Comparison of ENCODE assay signal across 7 cellular contexts in genomic region chr12:57092876-57093411, GRCh38. TPM values are rescaled to one million over a fixed set of nuclear protein-coding genes. Genes with fewer than 3 reads are reported as not detected.
DNase-seq lines count a peak whose midpoint lies in the region; ATAC-seq lines count a peak whose summit lies in the region.
"Had no signal": no experiment of that assay in that cellular context is flagged by ENCODE, and none has a peak within 500 bp of the region (broad histone marks: within the 10 kb centered on the region; RNA-seq: fewer than 3 reads in every experiment).

No MANE protein-coding gene starts in this region.

- no peaks in the 10 kb centered on the region for H3K9me3 Mint-ChIP-seq in stimulated activated naive CD8-positive, alpha-beta T cell treated with anti-CD3 and anti-CD28 coated beads, Interleukin-15, Interleukin-2, amounts not matched to agents 100 ng/mL and 50 ng/mL, for 24 hours

- H3K27me3 Mint-ChIP-seq in stimulated activated naive CD8-positive, alpha-beta T cell treated with anti-CD3 and anti-CD28 coated beads, Interleukin-15, Interleukin-2, amounts not matched to agents 100 ng/mL and 50 ng/mL, for 24 hours, result no peaks in the 10 kb centered on the region

- no peak for DNase-seq in stimulated activated naive CD8-positive, alpha-beta T cell treated with anti-CD3 and anti-CD28 coated beads, Interleukin-15, Interleukin-2, amounts not matched to agents 100 U/mL and 50 U/mL, for 24 hours
- DNase-seq in left lobe of liver (ENCODE audit: low spot score) (peak; percentile 39), D341Med (ENCODE audit: low spot score) (no peak)
- DNase-seq: DMS79 had no signal

- peaks cover 70% of the 10 kb centered on the region for H3K4me1 Mint-ChIP-seq in stimulated activated naive CD8-positive, alpha-beta T cell treated with anti-CD3 and anti-CD28 coated beads, Interleukin-15, Interleukin-2, amounts not matched to agents 100 ng/mL and 50 ng/mL, for 24 hours (ENCODE audit: low read depth)

- peaks cover 66% of the 10 kb centered on the region for H3K36me3 Mint-ChIP-seq in stimulated activated naive CD8-positive, alpha-beta T cell treated with anti-CD3 and anti-CD28 coated beads, Interleukin-15, Interleukin-2, amounts not matched to agents 100 ng/mL and 50 ng/mL, for 24 hours (ENCODE audit: low read depth)

- peak overlapping the region; percentile 95 for H3K27ac Mint-ChIP-seq in stimulated activated naive CD8-positive, alpha-beta T cell treated with anti-CD3 and anti-CD28 coated beads, Interleukin-15, Interleukin-2, amounts not matched to agents 100 ng/mL and 50 ng/mL, for 24 hours

- H3K4me3 Mint-ChIP-seq in stimulated activated naive CD8-positive, alpha-beta T cell treated with anti-CD3 and anti-CD28 coated beads, Interleukin-15, Interleukin-2, amounts not matched to agents 100 ng/mL and 50 ng/mL, for 24 hours, result peak overlapping the region; percentile 75

- no peak for ATAC-seq in stimulated activated naive CD8-positive, alpha-beta T cell treated with anti-CD3 and anti-CD28 coated beads, Interleukin-15, Interleukin-2, amounts not matched to agents 100 U/mL and 50 U/mL, for 24 hours
- ATAC-seq in left lobe of liver (no peak), HG02885 (IDR thresholded peaks at IDR 0.05; ENCODE audit: poor library complexity, unreplicated experiment) (no peak), GM18861 (IDR thresholded peaks at IDR 0.05; ENCODE audit: unreplicated experiment) (no peak)

RNA-seq across cellular contexts. Expression of gene NAB2, which starts 4.0 kb away (rescaled TPM):
- total RNA-seq in left lobe of liver, result 12.9 TPM

RNA-seq across cellular contexts. Expression of gene NEMP1, which starts 14.4 kb away (rescaled TPM):
- 5.3 TPM for total RNA-seq in left lobe of liver

RNA-seq across cellular contexts. Expression of gene STAT6, which starts 18.2 kb away (rescaled TPM):
- 97.6 TPM for total RNA-seq in left lobe of liver

RNA-seq across cellular contexts. Expression of gene LRP1, which starts 35.3 kb away (rescaled TPM):
- 370 TPM for total RNA-seq in left lobe of liver

RNA-seq across cellular contexts. Expression of gene MYO1A, which starts 43.0 kb away (rescaled TPM):
- 0.28 TPM for total RNA-seq in left lobe of liver
